In genomic region chr11:48056325-48057183, GRCh38 we compare ENCODE assay signal across 11 cellular contexts.
DNase-seq lines count a peak whose midpoint lies in the region; ATAC-seq, FAIRE-seq and TF ChIP-seq lines count a peak whose summit lies in the region.
"Had no signal": no experiment of that assay in that cellular context is flagged by ENCODE, and none has a peak within 500 bp of the region (broad histone marks: within the 10 kb centered on the region; RNA-seq: fewer than 3 reads in every experiment).

No MANE protein-coding gene starts in this region.

- no peaks in the 10 kb centered on the region for H3K36me3 ChIP-seq in suprapubic skin

- H3K9me3 Mint-ChIP-seq in activated CD4-positive, alpha-beta T cell treated with anti-CD3 and anti-CD28 coated beads, Interleukin-2, amount 10 ng/mL, durations not matched to agents 7 days and 5 days: no peaks in the 10 kb centered on the region
- H3K9me3 Mint-ChIP-seq in activated B cell treated with CpG ODN at 0.5 μM for 24 hours (no peaks in the 10 kb centered on the region), immature natural killer cell (no peaks in the 10 kb centered on the region)
- no peaks in the 10 kb centered on the region for H3K9me3 Mint-ChIP-seq in stimulated activated naive CD8-positive, alpha-beta T cell treated with anti-CD3 and anti-CD28 coated beads, Interleukin-15, amount 100 ng/mL, for 72 hours

- DNase-seq in activated CD4-positive, alpha-beta T cell treated with anti-CD3 and anti-CD28 coated beads, Interleukin-2, amount 10 ng/mL, durations not matched to agents 7 days and 5 days: no peak
- no peak for DNase-seq in activated CD4-positive, alpha-beta T cell treated with anti-CD3 and anti-CD28 coated beads, Interleukin-2, amount 50 U/mL, for 4 hours
- DNase-seq in activated B cell treated with CpG ODN at 0.5 μM for 24 hours (no peak), immature natural killer cell (no peak), NCI-H82 treated with DMSO at 0.1 percent for 48 hours (lab: John Stamatoyannopoulos, UW; ENCODE audit: unreplicated experiment) (no peak), suprapubic skin (ENCODE audit: low spot score in 2 of 2) (no peak), urothelium cell line (ENCODE audit: low spot score) (no peak)
- DNase-seq in stimulated activated naive CD8-positive, alpha-beta T cell treated with anti-CD3 and anti-CD28 coated beads, Interleukin-15, amount 100 ng/mL, for 72 hours: no peak
- DNase-seq: NCI-H2171 had no signal

- no peak overlapping the region for H3K27ac ChIP-seq in suprapubic skin
- H3K27ac ChIP-seq: RWPE1 had no signal

- no peak for TF ChIP-seq EP300 in suprapubic skin (IDR thresholded peaks at IDR 0.05)

- intact Hi-C loops in activated B cell treated with CpG ODN at 0.5 μM for 24 hours (cut with micrococcal nuclease): loop anchor here (1.0 kb wide), 1 partner anchor 13 kb away; no protein-coding TSS in a partner anchor

- no peaks in the 10 kb centered on the region for H3K27me3 ChIP-seq in suprapubic skin

- H3K4me3 ChIP-seq in suprapubic skin: no peak overlapping the region

- no peaks in the 10 kb centered on the region for H3K9me3 ChIP-seq in suprapubic skin

- CTCF ChIA-PET in activated CD4-positive, alpha-beta T cell treated with anti-CD3 and anti-CD28 coated beads, Interleukin-2, amount 10 ng/mL, durations not matched to agents 7 days and 5 days (lab: Charles Lee): interaction anchor here (0.5 to 5.0 kb wide), 23 partner anchors 9 to 449 kb away, joined by 3 to 22 read pairs (median 3); no protein-coding TSS in a partner anchor
- CTCF ChIA-PET in activated B cell treated with CpG ODN at 0.5 μM for 24 hours (lab: Charles Lee): interaction anchor here (0.8 to 1.2 kb wide), 4 partner anchors 36 to 123 kb away, joined by 3 read pairs; no protein-coding TSS in a partner anchor

- peak overlapping the region; percentile 82 for H3K27ac Mint-ChIP-seq in activated CD4-positive, alpha-beta T cell treated with anti-CD3 and anti-CD28 coated beads, Interleukin-2, amount 10 ng/mL, durations not matched to agents 7 days and 5 days
- H3K27ac Mint-ChIP-seq in activated B cell treated with CpG ODN at 0.5 μM for 24 hours (no peak overlapping the region), immature natural killer cell (peak overlapping the region; percentile 84 to 93 (median 92))
- H3K27ac Mint-ChIP-seq in stimulated activated naive CD8-positive, alpha-beta T cell treated with anti-CD3 and anti-CD28 coated beads, Interleukin-15, amount 100 ng/mL, for 72 hours: peak overlapping the region; percentile 75 to 90

- no peak for ATAC-seq in activated B cell treated with CpG ODN at 0.5 μM for 24 hours (ENCODE audit: low read depth)
- ATAC-seq in stimulated activated naive CD8-positive, alpha-beta T cell treated with anti-CD3 and anti-CD28 coated beads, Interleukin-15, amount 100 ng/mL, for 72 hours: no peak

- peaks cover 18% of the 10 kb centered on the region for H3K4me1 ChIP-seq in suprapubic skin

- 91% methylated on average over 20 of the region's 20 CpGs for WGBS in suprapubic skin

- peak overlapping the region; percentile 34 for H3K4me3 Mint-ChIP-seq in activated CD4-positive, alpha-beta T cell treated with anti-CD3 and anti-CD28 coated beads, Interleukin-2, amount 10 ng/mL, durations not matched to agents 7 days and 5 days
- peak overlapping the region; percentile 24 for H3K4me3 Mint-ChIP-seq in activated B cell treated with CpG ODN at 0.5 μM for 24 hours
- H3K4me3 Mint-ChIP-seq in immature natural killer cell: peak overlapping the region; percentile 64 to 88 (median 83)
- H3K4me3 Mint-ChIP-seq in stimulated activated naive CD8-positive, alpha-beta T cell treated with anti-CD3 and anti-CD28 coated beads, Interleukin-15, amount 100 ng/mL, for 72 hours: peak overlapping the region; percentile 58 to 78

- H3K4me1 Mint-ChIP-seq in activated CD4-positive, alpha-beta T cell treated with anti-CD3 and anti-CD28 coated beads, Interleukin-2, amount 10 ng/mL, durations not matched to agents 7 days and 5 days: peaks cover 91% of the 10 kb centered on the region
- H3K4me1 Mint-ChIP-seq in activated B cell treated with CpG ODN at 0.5 μM for 24 hours (peaks cover 78% of the 10 kb centered on the region), immature natural killer cell (peaks cover 91 to 93% of the 10 kb centered on the region in 2 donors)
- peaks cover 76% of the 10 kb centered on the region for H3K4me1 Mint-ChIP-seq in stimulated activated naive CD8-positive, alpha-beta T cell treated with anti-CD3 and anti-CD28 coated beads, Interleukin-15, amount 100 ng/mL, for 72 hours

- no peaks in the 10 kb centered on the region for H3K27me3 Mint-ChIP-seq in activated CD4-positive, alpha-beta T cell treated with anti-CD3 and anti-CD28 coated beads, Interleukin-2, amount 10 ng/mL, durations not matched to agents 7 days and 5 days
- H3K27me3 Mint-ChIP-seq in activated B cell treated with CpG ODN at 0.5 μM for 24 hours (no peaks in the 10 kb centered on the region), immature natural killer cell (ENCODE audit: low read depth in 3 of 3) (peaks cover 3 to 10% (median 6%) of the 10 kb centered on the region in 3 donors)
- H3K27me3 Mint-ChIP-seq in stimulated activated naive CD8-positive, alpha-beta T cell treated with anti-CD3 and anti-CD28 coated beads, Interleukin-15, amount 100 ng/mL, for 72 hours: no peaks in the 10 kb centered on the region
- H3K27me3 Mint-ChIP-seq: progenitor cell of endocrine pancreas had no signal

- TF ChIP-seq CTCF in activated B cell treated with CpG ODN at 0.5 μM for 24 hours (IDR thresholded peaks at IDR 0.05) (no peak), suprapubic skin (IDR thresholded peaks at IDR 0.05) (no peak)

- FAIRE-seq in urothelium cell line (lab: Jason Lieb, UNC): no peak

- POLR2A ChIA-PET in activated CD4-positive, alpha-beta T cell treated with anti-CD3 and anti-CD28 coated beads, Interleukin-2, amount 10 ng/mL, durations not matched to agents 7 days and 5 days (lab: Charles Lee): interaction anchor here (0.8 to 2.2 kb wide), 8 partner anchors 44 to 73 kb away, joined by 3 to 20 read pairs (median 4); no protein-coding TSS in a partner anchor
- POLR2A ChIA-PET in activated B cell treated with CpG ODN at 0.5 μM for 24 hours (lab: Charles Lee): interaction anchor here (0.6 to 2.4 kb wide), 8 partner anchors 13 to 122 kb away, joined by 3 to 22 read pairs (median 4); no protein-coding TSS in a partner anchor

- TF ChIP-seq POLR2A in suprapubic skin (IDR thresholded peaks at IDR 0.05): no peak

- H3K36me3 Mint-ChIP-seq in activated CD4-positive, alpha-beta T cell treated with anti-CD3 and anti-CD28 coated beads, Interleukin-2, amount 10 ng/mL, durations not matched to agents 7 days and 5 days (ENCODE audit: low read depth): peaks cover 62% of the 10 kb centered on the region
- H3K36me3 Mint-ChIP-seq in activated B cell treated with CpG ODN at 0.5 μM for 24 hours (ENCODE audit: low read depth): no peaks in the 10 kb centered on the region
- H3K36me3 Mint-ChIP-seq in immature natural killer cell: peaks cover 0 to 4% (median 0%) of the 10 kb centered on the region in 3 donors

Comparison
In these comparisons a context has a peak if more than half of its experiments do, and no peak if none do; other contexts are left out.
1. H3K4me3 Mint-ChIP-seq: peak in every context shown above with its lines; median percentile 83 in immature natural killer cell; 68 in stimulated activated naive CD8-positive, alpha-beta T cell treated with anti-CD3 and anti-CD28 coated beads, Interleukin-15, amount 100 ng/mL, for 72 hours; 34 in activated CD4-positive, alpha-beta T cell treated with anti-CD3 and anti-CD28 coated beads, Interleukin-2, amount 10 ng/mL, durations not matched to agents 7 days and 5 days; 24 in activated B cell treated with CpG ODN at 0.5 μM for 24 hours.